ENCODE assay signal across 17 cellular contexts in genomic region chr3:78041486-78041885, GRCh38.
"Had no signal": no experiment of that assay in that cellular context is flagged by ENCODE, and none has a peak within 500 bp of the region (broad histone marks: within the 10 kb centered on the region; RNA-seq: fewer than 3 reads in every experiment).

No MANE protein-coding gene starts in this region.

- H3K4me1 Mint-ChIP-seq: activated naive CD4-positive, alpha-beta T cell treated with anti-CD3 and anti-CD28 coated beads, Interleukin-2, amount 50 U/mL, for 24 hours; central memory CD8-positive, alpha-beta T cell; endodermal cell; memory B cell had no signal

- H3K36me3 ChIP-seq: right lobe of liver had no signal

- H3K27me3 ChIP-seq: right lobe of liver had no signal

- H3K4me3 ChIP-seq: right lobe of liver had no signal

- DNase-seq: activated T-cell treated with anti-CD3 and anti-CD28 coated beads, Interleukin-2, amount 50 U/mL, for 1 hour; endodermal cell; glutamatergic neuron; occipital lobe; right lobe of liver; stimulated activated CD4-positive, alpha-beta T cell treated with anti-CD3 and anti-CD28 coated beads, Interleukin-12 subunit alpha, Interleukin-12 subunit beta, amount 100 ng/mL, for 4 hours; stimulated activated naive CD4-positive, alpha-beta T cell treated with Interleukin-2 at 50 U/mL for 16 hours; SW 1271; trophoblast cell had no signal

- H3K27ac Mint-ChIP-seq: activated naive CD4-positive, alpha-beta T cell treated with anti-CD3 and anti-CD28 coated beads, Interleukin-2, amount 50 U/mL, for 24 hours; dendritic cell treated with granulocyte-macrophage colony-stimulating factor and Interleukin-4, amounts not matched to agents 40 ng/mL and 50 ng/mL, for 4 days; endodermal cell; memory B cell; natural killer cell treated with Interleukin-12 subunit alpha and Interleukin-12 subunit beta and Interleukin-15 and Interleukin-18, amount 100 ng/mL, for 72 hours; progenitor cell of endocrine pancreas; T-helper 2 cell treated with Interferon-gamma antibody and Interleukin-4, amounts not matched to agents 5 μg/mL and 100 μg/mL, for 36 hours had no signal

- H3K36me3 Mint-ChIP-seq: activated naive CD4-positive, alpha-beta T cell treated with anti-CD3 and anti-CD28 coated beads, Interleukin-2, amount 50 U/mL, for 24 hours; memory B cell had no signal

- ATAC-seq: activated CD4-positive, CD25-positive, alpha-beta regulatory T cell treated with anti-CD3 and anti-CD28 coated beads, Interleukin-2, amount 50 U/mL, for 24 hours; natural killer cell treated with Interleukin-12 subunit alpha and Interleukin-12 subunit beta and Interleukin-15 and Interleukin-18, amount 100 ng/mL, for 72 hours; right lobe of liver had no signal

- H3K4me3 Mint-ChIP-seq: activated naive CD4-positive, alpha-beta T cell treated with anti-CD3 and anti-CD28 coated beads, Interleukin-2, amount 50 U/mL, for 24 hours; central memory CD8-positive, alpha-beta T cell; dendritic cell treated with granulocyte-macrophage colony-stimulating factor and Interleukin-4, amounts not matched to agents 40 ng/mL and 50 ng/mL, for 4 days; endodermal cell; memory B cell; natural killer cell treated with Interleukin-12 subunit alpha and Interleukin-12 subunit beta and Interleukin-15 and Interleukin-18, amount 100 ng/mL, for 72 hours; T-helper 2 cell treated with Interferon-gamma antibody and Interleukin-4, amounts not matched to agents 5 μg/mL and 100 μg/mL, for 36 hours had no signal

- H3K9me3 Mint-ChIP-seq: endodermal cell had no signal

- H3K27me3 Mint-ChIP-seq: activated naive CD4-positive, alpha-beta T cell treated with anti-CD3 and anti-CD28 coated beads, Interleukin-2, amount 50 U/mL, for 24 hours; central memory CD8-positive, alpha-beta T cell; dendritic cell treated with granulocyte-macrophage colony-stimulating factor and Interleukin-4, amounts not matched to agents 40 ng/mL and 50 ng/mL, for 4 days; memory B cell; natural killer cell treated with Interleukin-12 subunit alpha and Interleukin-12 subunit beta and Interleukin-15 and Interleukin-18, amount 100 ng/mL, for 72 hours; progenitor cell of endocrine pancreas had no signal
